ENCODE assay signal across 8 cellular contexts in genomic region chr7:139915864-139916716, GRCh38.
DNase-seq lines count a peak whose midpoint lies in the region; ATAC-seq and TF ChIP-seq lines count a peak whose summit lies in the region.

No MANE protein-coding gene starts in this region.

- WGBS in esophagus squamous epithelium, 2 donors = 23 to 35% methylated on average over 6 to 8 of the region's 10 CpGs

- no peak for TF ChIP-seq POLR2A in esophagus squamous epithelium (IDR thresholded peaks at IDR 0.05)

- ATAC-seq in HG02571 (IDR thresholded peaks at IDR 0.05; ENCODE audit: unreplicated experiment) = peak; percentile 77
- ATAC-seq in activated CD8-positive, alpha-beta T cell treated with anti-CD3 and anti-CD28 coated beads, Interleukin-2, amount 10 ng/mL, durations not matched to agents 7 days and 5 days = peak; percentile 91
- peak; percentile 91 for ATAC-seq in sciatic nerve

- H3K4me3 ChIP-seq in GM12875 (ENCODE audit: low read depth, low read length) = peak overlapping the region; percentile 31
- H3K4me3 ChIP-seq in esophagus squamous epithelium = no peak overlapping the region

- TF ChIP-seq CTCF in GM12875 (IDR thresholded peaks at IDR 0.05; ENCODE audit: borderline replicate concordance, insufficient read depth, low read depth, low read length) = no peak
- TF ChIP-seq CTCF in esophagus squamous epithelium (IDR thresholded peaks at IDR 0.05) = no peak

- POLR2A ChIA-PET in activated CD8-positive, alpha-beta T cell treated with anti-CD3 and anti-CD28 coated beads, Interleukin-2, amount 10 ng/mL, durations not matched to agents 7 days and 5 days (lab: Charles Lee) = interaction anchor here (0.6 kb wide), 1 partner anchor 814 kb away, joined by 3 read pairs; no protein-coding TSS in a partner anchor

- peak; percentile 94 for DNase-seq in MV-4-11 (lab: John Stamatoyannopoulos, UW)
- DNase-seq in activated CD8-positive, alpha-beta T cell treated with anti-CD3 and anti-CD28 coated beads, Interleukin-2, amount 10 ng/mL, durations not matched to agents 7 days and 5 days = peak; percentile 62
- no peak for DNase-seq in esophagus squamous epithelium (lab: John Stamatoyannopoulos, UW)
- no peak for DNase-seq in sciatic nerve (ENCODE audit: low spot score)
- DNase-seq in cerebellar nuclear complex (lab: John Stamatoyannopoulos, UW) = no peak
- DNase-seq in SK-N-DZ (ENCODE audit: low spot score) = no peak

- H3K27me3 ChIP-seq in esophagus squamous epithelium = no peaks in the 10 kb centered on the region

- no peak overlapping the region for H3K4me3 Mint-ChIP-seq in activated CD8-positive, alpha-beta T cell treated with anti-CD3 and anti-CD28 coated beads, Interleukin-2, amount 10 ng/mL, durations not matched to agents 7 days and 5 days

- intact Hi-C loops in esophagus squamous epithelium (cut with DNase I) = no loop called here
- intact Hi-C loops in sciatic nerve (cut with DNase I) = no loop called here

- H3K4me1 Mint-ChIP-seq in activated CD8-positive, alpha-beta T cell treated with anti-CD3 and anti-CD28 coated beads, Interleukin-2, amount 10 ng/mL, durations not matched to agents 7 days and 5 days (ENCODE audit: low read depth) = peaks cover 22% of the 10 kb centered on the region

- H3K9me3 Mint-ChIP-seq in activated CD8-positive, alpha-beta T cell treated with anti-CD3 and anti-CD28 coated beads, Interleukin-2, amount 10 ng/mL, durations not matched to agents 7 days and 5 days (ENCODE audit: insufficient read depth) = no peaks in the 10 kb centered on the region

- H3K4me1 ChIP-seq in esophagus squamous epithelium = peaks cover 20 to 50% (median 29%) of the 10 kb centered on the region in 3 donors

- no peak overlapping the region for H3K27ac Mint-ChIP-seq in activated CD8-positive, alpha-beta T cell treated with anti-CD3 and anti-CD28 coated beads, Interleukin-2, amount 10 ng/mL, durations not matched to agents 7 days and 5 days

- no peaks in the 10 kb centered on the region for H3K9me3 ChIP-seq in esophagus squamous epithelium

- peak overlapping the region; percentile 70 to 90 (median 80) for H3K27ac ChIP-seq in esophagus squamous epithelium

- H3K27me3 Mint-ChIP-seq in activated CD8-positive, alpha-beta T cell treated with anti-CD3 and anti-CD28 coated beads, Interleukin-2, amount 10 ng/mL, durations not matched to agents 7 days and 5 days (ENCODE audit: low read depth) = peaks cover 2% of the 10 kb centered on the region

- no peaks in the 10 kb centered on the region for H3K36me3 Mint-ChIP-seq in activated CD8-positive, alpha-beta T cell treated with anti-CD3 and anti-CD28 coated beads, Interleukin-2, amount 10 ng/mL, durations not matched to agents 7 days and 5 days (ENCODE audit: low read depth)

- CTCF ChIA-PET in activated CD8-positive, alpha-beta T cell treated with anti-CD3 and anti-CD28 coated beads, Interleukin-2, amount 10 ng/mL, durations not matched to agents 7 days and 5 days (lab: Charles Lee) = interaction anchor here (1.1 to 2.6 kb wide), 4 partner anchors 86 to 388 kb away, joined by 3 to 11 read pairs (median 4); no protein-coding TSS in a partner anchor

- no peaks in the 10 kb centered on the region for H3K36me3 ChIP-seq in esophagus squamous epithelium

Comparison
In these comparisons a context has a peak if more than half of its experiments do, and no peak if none do; other contexts are left out.
1. DNase-seq: peak in MV-4-11 (single experiment) and activated CD8-positive, alpha-beta T cell treated with anti-CD3 and anti-CD28 coated beads, Interleukin-2, amount 10 ng/mL, durations not matched to agents 7 days and 5 days (single experiment); none in esophagus squamous epithelium (single experiment), sciatic nerve (single experiment), cerebellar nuclear complex (0 of 2) and SK-N-DZ (single experiment).
2. Peak in every context shown above with its lines, with median percentiles within 50 percentile points of each other: ATAC-seq.